In genomic region chr7:157704365-157704764, GRCh38 we compare ENCODE assay signal across 20 cellular contexts.
"Had no signal": no experiment of that assay in that cellular context is flagged by ENCODE, and none has a peak within 500 bp of the region (broad histone marks: within the 10 kb centered on the region; RNA-seq: fewer than 3 reads in every experiment).

No MANE protein-coding gene starts in this region.

- H3K9me3 ChIP-seq: left ventricle myocardium inferior, neutrophil, stomach, thoracic aorta had no signal

- FAIRE-seq: endometrium, frontal cortex, keratinocyte, urothelium cell line had no signal

- DNase-seq: effector CD8-positive, alpha-beta T cell; immature natural killer cell; left cardiac atrium; left ventricle myocardium inferior; mesendoderm; naive thymus-derived CD4-positive, alpha-beta T cell; nephron progenitor cell; stimulated activated CD4-positive, alpha-beta T cell treated with anti-CD3 and anti-CD28 coated beads, Interleukin-12 subunit alpha, Interleukin-12 subunit beta, amount 100 ng/mL, for 4 hours; stimulated activated naive CD4-positive, alpha-beta T cell; substantia nigra; trophoblast cell had no signal

- H3K36me3 ChIP-seq: left ventricle myocardium inferior, neutrophil, stomach, thoracic aorta had no signal

- H3K4me1 ChIP-seq: left ventricle myocardium inferior, stomach had no signal

- H3K4me3 ChIP-seq: coronary artery, left ventricle myocardium inferior, skin epidermis, stomach, thoracic aorta had no signal

- H3K27ac ChIP-seq: coronary artery, left ventricle myocardium inferior, neutrophil, skin epidermis, stomach, thoracic aorta had no signal
